Comparison of ENCODE assay signal across 1 cellular context in the genomic region with DNA sequence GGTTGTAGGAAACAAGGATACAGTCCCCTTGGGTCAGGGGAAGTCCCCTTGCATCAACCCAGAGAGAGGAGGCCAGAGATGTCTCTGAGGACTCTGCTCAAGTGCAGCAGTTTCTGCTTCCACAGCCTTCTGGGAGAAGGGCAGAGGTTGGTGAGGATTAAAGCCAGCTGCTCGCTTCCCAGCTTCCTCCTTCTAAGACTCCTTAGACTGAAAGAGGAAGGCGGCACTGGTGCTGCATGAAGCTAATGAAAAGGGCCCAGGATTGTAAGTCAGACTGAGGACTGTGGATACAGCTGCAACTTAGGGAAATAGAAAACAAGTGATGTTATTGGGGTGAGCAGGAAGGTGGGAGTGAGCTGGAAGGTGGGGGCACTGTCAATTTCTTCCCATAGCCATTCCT.
TF ChIP-seq lines count a peak whose summit lies in the region.

A gene (plus strand): TSS at position 202 of the 400 bp plus-strand sequence. CDS start 6,255 bp downstream, outside the sequence.

TF ChIP-seq in endothelial cell of umbilical vein, 7 proteins besides CTCF, POLR2A, EP300 and RAD21:
- no peak for TF ChIP-seq POLR2AphosphoS5 (IDR thresholded peaks at IDR 0.05; ENCODE audit: insufficient read depth, low read depth, low read length)
